Comparison of ENCODE assay signal across 2 cellular contexts in genomic region chr3:188267790-188268333, GRCh38.
TF ChIP-seq lines count a peak whose summit lies in the region.

No MANE protein-coding gene starts in this region.

TF ChIP-seq in SK-N-SH, 30 proteins besides CTCF, POLR2A, EP300 and RAD21 (continued from another document):
- TF ChIP-seq, protein P1, sequence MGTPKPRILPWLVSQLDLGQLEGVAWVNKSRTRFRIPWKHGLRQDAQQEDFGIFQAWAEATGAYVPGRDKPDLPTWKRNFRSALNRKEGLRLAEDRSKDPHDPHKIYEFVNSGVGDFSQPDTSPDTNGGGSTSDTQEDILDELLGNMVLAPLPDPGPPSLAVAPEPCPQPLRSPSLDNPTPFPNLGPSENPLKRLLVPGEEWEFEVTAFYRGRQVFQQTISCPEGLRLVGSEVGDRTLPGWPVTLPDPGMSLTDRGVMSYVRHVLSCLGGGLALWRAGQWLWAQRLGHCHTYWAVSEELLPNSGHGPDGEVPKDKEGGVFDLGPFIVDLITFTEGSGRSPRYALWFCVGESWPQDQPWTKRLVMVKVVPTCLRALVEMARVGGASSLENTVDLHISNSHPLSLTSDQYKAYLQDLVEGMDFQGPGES (IDR thresholded peaks at IDR 0.05; ENCODE audit: low read depth, low read length) = no peak
- TF ChIP-seq GABPA (IDR thresholded peaks at IDR 0.05; ENCODE audit: low read depth) (no peak), RCOR1 (IDR thresholded peaks at IDR 0.05; ENCODE audit: low read length) (no peak), NRF1 (IDR thresholded peaks at IDR 0.05; ENCODE audit: low read depth, low read length) (no peak)

TF ChIP-seq in SK-N-SH treated with all-trans-retinoic acid at 6 μM for 48 hours, 23 proteins besides CTCF, POLR2A, EP300 and RAD21 (continued from another document):
- TF ChIP-seq TSHZ2 (CRISPR knock-in tag; IDR thresholded peaks at IDR 0.05) (no peak), ESRRG (CRISPR knock-in tag; IDR thresholded peaks at IDR 0.05) (no peak), PATZ1 (CRISPR knock-in tag; IDR thresholded peaks at IDR 0.05; ENCODE audit: borderline replicate concordance) (no peak), ZFP3 (CRISPR knock-in tag; IDR thresholded peaks at IDR 0.05) (no peak), ISL1 (CRISPR knock-in tag; IDR thresholded peaks at IDR 0.05) (no peak), TCF4 (CRISPR knock-in tag; IDR thresholded peaks at IDR 0.05; ENCODE audit: borderline replicate concordance) (no peak)
